Comparison of ENCODE assay signal across 1 cellular context in the genomic region with DNA sequence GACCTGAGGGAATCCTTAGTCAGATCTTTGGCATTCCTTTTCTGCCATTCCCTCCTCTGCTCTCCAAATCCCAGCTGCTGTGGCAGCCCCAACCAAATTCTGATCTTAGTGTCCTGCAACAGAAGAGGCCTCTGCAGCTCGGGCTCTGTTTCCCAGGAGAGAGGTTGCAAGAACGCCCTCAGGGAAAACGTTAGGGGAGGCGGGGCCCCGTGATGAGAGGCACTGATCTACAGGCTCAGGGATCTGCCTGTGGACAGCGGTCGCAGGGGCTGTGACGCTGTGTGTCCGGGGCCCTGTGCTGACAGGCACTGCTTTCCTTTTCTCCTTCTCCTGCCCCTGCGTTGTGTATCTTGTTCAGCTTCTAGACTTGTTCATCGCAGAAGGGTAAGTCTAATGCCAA.
TF ChIP-seq lines count a peak whose summit lies in the region.

No MANE protein-coding gene starts in this region.

TF ChIP-seq in WTC11, 78 proteins besides CTCF, POLR2A, EP300 and RAD21 (continued from another document):
- TF ChIP-seq, protein P1, sequence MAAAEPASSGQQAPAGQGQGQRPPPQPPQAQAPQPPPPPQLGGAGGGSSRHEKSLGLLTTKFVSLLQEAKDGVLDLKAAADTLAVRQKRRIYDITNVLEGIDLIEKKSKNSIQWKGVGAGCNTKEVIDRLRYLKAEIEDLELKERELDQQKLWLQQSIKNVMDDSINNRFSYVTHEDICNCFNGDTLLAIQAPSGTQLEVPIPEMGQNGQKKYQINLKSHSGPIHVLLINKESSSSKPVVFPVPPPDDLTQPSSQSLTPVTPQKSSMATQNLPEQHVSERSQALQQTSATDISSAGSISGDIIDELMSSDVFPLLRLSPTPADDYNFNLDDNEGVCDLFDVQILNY (CRISPR knock-in tag; IDR thresholded peaks at IDR 0.05): no peak
- TF ChIP-seq, protein P2, sequence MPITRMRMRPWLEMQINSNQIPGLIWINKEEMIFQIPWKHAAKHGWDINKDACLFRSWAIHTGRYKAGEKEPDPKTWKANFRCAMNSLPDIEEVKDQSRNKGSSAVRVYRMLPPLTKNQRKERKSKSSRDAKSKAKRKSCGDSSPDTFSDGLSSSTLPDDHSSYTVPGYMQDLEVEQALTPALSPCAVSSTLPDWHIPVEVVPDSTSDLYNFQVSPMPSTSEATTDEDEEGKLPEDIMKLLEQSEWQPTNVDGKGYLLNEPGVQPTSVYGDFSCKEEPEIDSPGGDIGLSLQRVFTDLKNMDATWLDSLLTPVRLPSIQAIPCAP (CRISPR knock-in tag; IDR thresholded peaks at IDR 0.05): no peak
